1 cellular context compared by ENCODE assay signal in genomic region chr4:168449063-168449462, GRCh38. TPM values are rescaled to one million over a fixed set of nuclear protein-coding genes. Genes with fewer than 3 reads are reported as not detected.
"Had no signal": no experiment of that assay in that cellular context is flagged by ENCODE, and none has a peak within 500 bp of the region (broad histone marks: within the 10 kb centered on the region; RNA-seq: fewer than 3 reads in every experiment).

No MANE protein-coding gene starts in this region.

RNA-seq across cellular contexts. Expression of gene DDX60L, which starts 31.2 kb away (rescaled TPM):
- polyA plus RNA-seq: neural cell had no signal
